8 cellular contexts compared by ENCODE assay signal in the genomic region with DNA sequence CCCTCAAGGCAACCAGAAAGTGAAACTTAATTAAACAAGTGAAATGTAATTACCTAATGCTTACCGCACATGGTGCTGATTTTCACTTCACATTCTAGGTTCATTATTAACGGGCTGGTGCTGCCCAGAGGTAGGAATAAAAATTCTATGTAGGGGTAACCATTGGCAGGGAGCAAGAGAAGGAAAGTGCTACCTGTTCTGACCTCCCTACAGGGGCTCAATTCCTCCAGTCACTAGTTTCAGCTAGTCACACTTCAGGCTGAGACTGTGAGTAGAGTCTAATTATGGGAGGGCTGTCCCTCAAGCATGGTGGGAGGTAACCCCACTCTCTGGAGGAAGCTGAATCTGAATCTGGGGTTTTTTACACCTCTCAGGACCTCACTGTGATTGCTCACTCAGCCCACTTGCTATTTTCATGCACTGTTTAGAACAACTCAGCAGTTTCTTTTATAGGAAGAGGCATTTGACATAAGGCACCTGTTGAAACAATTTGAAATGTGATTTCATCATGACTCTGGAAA.
DNase-seq lines count a peak whose midpoint lies in the region; ATAC-seq, FAIRE-seq and TF ChIP-seq lines count a peak whose summit lies in the region.
"Had no signal": no experiment of that assay in that cellular context is flagged by ENCODE, and none has a peak within 500 bp of the region (broad histone marks: within the 10 kb centered on the region; RNA-seq: fewer than 3 reads in every experiment).

No MANE protein-coding gene starts in this region.

- no peak overlapping the region for H3K4me3 ChIP-seq in lower leg skin (ENCODE audit: low read depth, poor library complexity, severe bottlenecking)
- H3K4me3 ChIP-seq: SK-N-MC had no signal

- TF ChIP-seq POLR2A in lower leg skin (IDR thresholded peaks at IDR 0.05), result no peak

- intact Hi-C loops in lower leg skin (cut with DNase I; ENCODE audit: low total_unique reads), result no loop called here

- H3K4me3 Mint-ChIP-seq in activated CD4-positive, alpha-beta memory T cell treated with anti-CD3 and anti-CD28 coated beads, Interleukin-2, amount 10 ng/mL, durations not matched to agents 7 days and 5 days, result peak overlapping the region; percentile 46
- peak overlapping the region; percentile 75 for H3K4me3 Mint-ChIP-seq in memory B cell

- WGBS in lower leg skin, 2 donors, result 35 to 39% methylated on average over 2 of the region's 2 CpGs

- no peaks in the 10 kb centered on the region for H3K27me3 Mint-ChIP-seq in activated CD4-positive, alpha-beta memory T cell treated with anti-CD3 and anti-CD28 coated beads, Interleukin-2, amount 10 ng/mL, durations not matched to agents 7 days and 5 days
- no peaks in the 10 kb centered on the region for H3K27me3 Mint-ChIP-seq in memory B cell

- H3K4me1 Mint-ChIP-seq in activated CD4-positive, alpha-beta memory T cell treated with anti-CD3 and anti-CD28 coated beads, Interleukin-2, amount 10 ng/mL, durations not matched to agents 7 days and 5 days, result peaks cover 62% of the 10 kb centered on the region
- peaks cover 38% of the 10 kb centered on the region for H3K4me1 Mint-ChIP-seq in memory B cell

- H3K9me3 Mint-ChIP-seq in activated CD4-positive, alpha-beta memory T cell treated with anti-CD3 and anti-CD28 coated beads, Interleukin-2, amount 10 ng/mL, durations not matched to agents 7 days and 5 days, result peaks cover 4% of the 10 kb centered on the region
- peaks cover 4% of the 10 kb centered on the region for H3K9me3 Mint-ChIP-seq in memory B cell

- CTCF ChIA-PET in activated CD4-positive, alpha-beta memory T cell treated with anti-CD3 and anti-CD28 coated beads, Interleukin-2, amount 10 ng/mL, durations not matched to agents 7 days and 5 days (lab: Charles Lee), result interaction anchor here (1.0 to 3.2 kb wide), 2 partner anchors 75 to 77 kb away, joined by 3 to 16 read pairs; a partner anchor contains a TSS

- H3K27ac Mint-ChIP-seq in activated CD4-positive, alpha-beta memory T cell treated with anti-CD3 and anti-CD28 coated beads, Interleukin-2, amount 10 ng/mL, durations not matched to agents 7 days and 5 days, result peak overlapping the region; percentile 76
- peak overlapping the region; percentile 94 for H3K27ac Mint-ChIP-seq in memory B cell

- DNase-seq in GM19239 (ENCODE audit: insufficient read length, low spot score) (peak; percentile 26), memory B cell (ENCODE audit: low spot score in 2 of 2) (peak; percentile 24 to 31), caudate nucleus (lab: John Stamatoyannopoulos, UW) (no peak), COLO829 (ENCODE audit: low spot score) (no peak), lower leg skin (ENCODE audit: low spot score in 2 of 2) (no peak)
- peak; percentile 34 for DNase-seq in activated CD4-positive, alpha-beta memory T cell treated with anti-CD3 and anti-CD28 coated beads, Interleukin-2, amount 10 ng/mL, durations not matched to agents 7 days and 5 days

- no peak for TF ChIP-seq CTCF in lower leg skin (IDR thresholded peaks at IDR 0.05)

- FAIRE-seq in GM19239 (lab: Jason Lieb, UNC), result peak; percentile 84

- ATAC-seq in HG02970 (IDR thresholded peaks at IDR 0.05; ENCODE audit: low FRiP score, unreplicated experiment), result peak; percentile 92
- ATAC-seq in memory B cell (ENCODE audit: low read depth), result peak; percentile 92

- H3K36me3 Mint-ChIP-seq in activated CD4-positive, alpha-beta memory T cell treated with anti-CD3 and anti-CD28 coated beads, Interleukin-2, amount 10 ng/mL, durations not matched to agents 7 days and 5 days (ENCODE audit: low read depth), result peaks cover 46% of the 10 kb centered on the region
- H3K36me3 Mint-ChIP-seq in memory B cell, result peaks cover 26% of the 10 kb centered on the region

- H3K27ac ChIP-seq in caudate nucleus (ENCODE audit: low read depth, low read length), result no peak overlapping the region
- H3K27ac ChIP-seq: SK-N-MC had no signal

- POLR2A ChIA-PET in activated CD4-positive, alpha-beta memory T cell treated with anti-CD3 and anti-CD28 coated beads, Interleukin-2, amount 10 ng/mL, durations not matched to agents 7 days and 5 days (lab: Charles Lee), result interaction anchor here (1.0 to 2.6 kb wide), 7 partner anchors 9 to 75 kb away, joined by 3 to 13 read pairs (median 6); a partner anchor contains a TSS

Comparison
In these comparisons a context has a peak if more than half of its experiments do, and no peak if none do; other contexts are left out.
1. DNase-seq: peak in GM19239 (single experiment), activated CD4-positive, alpha-beta memory T cell treated with anti-CD3 and anti-CD28 coated beads, Interleukin-2, amount 10 ng/mL, durations not matched to agents 7 days and 5 days (single experiment) and memory B cell (2 of 2); none in caudate nucleus (0 of 61), COLO829 (single experiment) and lower leg skin (0 of 2).